10 cellular contexts compared by ENCODE assay signal in genomic region chr19:41530761-41531301, GRCh38. TPM values are rescaled to one million over a fixed set of nuclear protein-coding genes. Genes with fewer than 3 reads are reported as not detected.
A peak's percentile ranks its signal among the peaks of the same experiment; 100 is the strongest.
DNase-seq lines count a peak whose midpoint lies in the region; ATAC-seq lines count a peak whose summit lies in the region.
"Had no signal": no experiment of that assay in that cellular context is flagged by ENCODE, and none has a peak within 500 bp of the region (broad histone marks: within the 10 kb centered on the region; RNA-seq: fewer than 3 reads in every experiment).

No MANE protein-coding gene starts in this region.

- H3K36me3 ChIP-seq in BLaER1 (peaks cover 13% of the 10 kb centered on the region), muscle layer of duodenum (ENCODE audit: control insufficient read depth in 1 of 2, insufficient read depth in 2 of 2, low read length in 2 of 2) (no peaks in the 10 kb centered on the region)

- peak overlapping the region; percentile 61 for H3K4me3 ChIP-seq in BLaER1
- H3K4me3 ChIP-seq in muscle layer of duodenum (ENCODE audit: low read depth in 1 of 2, low read length in 2 of 2): peak overlapping the region in 1 of 2 donors; percentile 41

- no peaks in the 10 kb centered on the region for H4K20me1 ChIP-seq in BLaER1

- H3K27ac ChIP-seq in BLaER1: peak overlapping the region; percentile 81
- H3K27ac ChIP-seq in caudate nucleus (ENCODE audit: low read depth, low read length): peak overlapping the region; percentile 85
- peak overlapping the region; percentile 45 for H3K27ac ChIP-seq in muscle layer of duodenum (ENCODE audit: low read length)

- peak overlapping the region; percentile 69 for H3K4me2 ChIP-seq in BLaER1

- peak; percentile 35 for DNase-seq in NAMALWA (ENCODE audit: low spot score)
- no peak for DNase-seq in caudate nucleus (lab: John Stamatoyannopoulos, UW)
- no peak for DNase-seq in EL
- DNase-seq in occipital lobe (lab: John Stamatoyannopoulos, UW): no peak
- no peak for DNase-seq in SHP77 (lab: John Stamatoyannopoulos, UW)
- DNase-seq: amniotic stem cell had no signal

- peak overlapping the region; percentile 60; the same call in 1 of the 2 replicates for H3K9ac ChIP-seq in BLaER1

- H3K4me1 ChIP-seq in BLaER1: peaks cover 72% of the 10 kb centered on the region
- peaks cover 0 to 5% of the 10 kb centered on the region in 2 donors for H3K4me1 ChIP-seq in muscle layer of duodenum (ENCODE audit: control insufficient read depth in 1 of 2, insufficient read depth in 2 of 2, low read length in 2 of 2)

- H3K27me3 ChIP-seq in BLaER1: no peaks in the 10 kb centered on the region
- no peaks in the 10 kb centered on the region for H3K27me3 ChIP-seq in muscle layer of duodenum (ENCODE audit: low read depth, low read length)

- ATAC-seq in HG03378 (IDR thresholded peaks at IDR 0.05; ENCODE audit: unreplicated experiment): no peak

- H3K9me3 ChIP-seq in BLaER1: peaks cover 71% of the 10 kb centered on the region
- H3K9me3 ChIP-seq in muscle layer of duodenum (ENCODE audit: control insufficient read depth in 1 of 2, low read length in 2 of 2): no peaks in the 10 kb centered on the region

RNA-seq across cellular contexts. Expression of gene CEACAM21, which starts 45.1 kb away (rescaled TPM):
- 1.6 TPM for total RNA-seq in occipital lobe
- total RNA-seq: NCI-H460 had no signal
